Comparison of ENCODE assay signal across 1 cellular context in the genomic region with DNA sequence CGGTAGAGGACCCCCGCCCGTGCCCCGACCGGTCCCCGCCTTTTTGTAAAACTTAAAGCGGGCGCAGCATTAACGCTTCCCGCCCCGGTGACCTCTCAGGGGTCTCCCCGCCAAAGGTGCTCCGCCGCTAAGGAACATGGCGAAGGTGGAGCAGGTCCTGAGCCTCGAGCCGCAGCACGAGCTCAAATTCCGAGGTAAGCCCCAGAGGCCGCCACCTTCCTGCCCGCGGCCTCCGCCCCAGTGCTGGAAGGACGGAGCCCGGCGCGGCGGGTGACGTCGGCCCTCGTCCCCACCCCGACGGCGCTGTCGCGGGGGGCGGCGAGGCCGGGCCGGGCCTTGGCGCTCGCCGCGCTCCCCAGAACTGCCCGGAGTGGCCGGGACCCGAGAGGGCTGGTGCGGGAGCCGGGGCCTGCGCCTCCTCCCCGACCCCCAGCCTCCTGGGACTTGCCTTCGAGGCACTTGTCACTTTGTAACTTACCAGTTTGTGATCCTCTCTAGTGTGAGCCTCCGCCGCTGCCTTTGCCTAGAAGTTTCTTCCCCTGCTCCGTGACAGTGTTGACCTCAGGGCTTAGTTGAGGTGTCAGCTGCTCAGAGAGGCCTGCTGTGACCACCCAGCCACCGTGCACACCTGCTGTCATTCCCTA.
TF ChIP-seq lines count a peak whose summit lies in the region.

No MANE protein-coding gene starts in this region.

TF ChIP-seq in K562, 482 proteins besides CTCF, POLR2A, EP300 and RAD21 (continued from another document and continues in another):
- TF ChIP-seq, protein P1, sequence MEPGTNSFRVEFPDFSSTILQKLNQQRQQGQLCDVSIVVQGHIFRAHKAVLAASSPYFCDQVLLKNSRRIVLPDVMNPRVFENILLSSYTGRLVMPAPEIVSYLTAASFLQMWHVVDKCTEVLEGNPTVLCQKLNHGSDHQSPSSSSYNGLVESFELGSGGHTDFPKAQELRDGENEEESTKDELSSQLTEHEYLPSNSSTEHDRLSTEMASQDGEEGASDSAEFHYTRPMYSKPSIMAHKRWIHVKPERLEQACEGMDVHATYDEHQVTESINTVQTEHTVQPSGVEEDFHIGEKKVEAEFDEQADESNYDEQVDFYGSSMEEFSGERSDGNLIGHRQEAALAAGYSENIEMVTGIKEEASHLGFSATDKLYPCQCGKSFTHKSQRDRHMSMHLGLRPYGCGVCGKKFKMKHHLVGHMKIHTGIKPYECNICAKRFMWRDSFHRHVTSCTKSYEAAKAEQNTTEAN (CRISPR knock-in tag; IDR thresholded peaks at IDR 0.05) = no peak
- TF ChIP-seq MECOM (CRISPR knock-in tag; IDR thresholded peaks at IDR 0.05) (no peak), ZNF140 (CRISPR knock-in tag; IDR thresholded peaks at IDR 0.05) (no peak), ZNF124 (CRISPR knock-in tag; IDR thresholded peaks at IDR 0.05) (no peak), KLF6 (CRISPR knock-in tag; IDR thresholded peaks at IDR 0.05; ENCODE audit: borderline replicate concordance) (no peak), BACH1 (tag; IDR thresholded peaks at IDR 0.05) (no peak), ZNF766 (CRISPR knock-in tag; conservative IDR thresholded peaks at IDR 0.05) (no peak), CBFA2T2 (conservative IDR thresholded peaks at IDR 0.05) (no peak), PRPF4 (IDR thresholded peaks at IDR 0.05; ENCODE audit: insufficient read depth, low read depth, low read length, poor library complexity, severe bottlenecking) (no peak), HDAC8 (tag; IDR thresholded peaks at IDR 0.05) (no peak; the same call in 1 of the 2 replicates), ATF7 (IDR thresholded peaks at IDR 0.05) (no peak), GABPA (tag; conservative IDR thresholded peaks at IDR 0.05; ENCODE audit: low read depth) (peak; percentile 31; the same call in 1 of the 2 replicates), EWSR1 (IDR thresholded peaks at IDR 0.05; ENCODE audit: borderline replicate concordance, low read depth, partially characterized antibody) (no peak), ARNT (IDR thresholded peaks at IDR 0.05) (no peak), DIDO1 (tag; IDR thresholded peaks at IDR 0.05; ENCODE audit: low read depth) (no peak), PTTG1 (tag; IDR thresholded peaks at IDR 0.05; ENCODE audit: low read depth) (no peak), ARID2 (IDR thresholded peaks at IDR 0.05) (no peak), MAFF (IDR thresholded peaks at IDR 0.05; ENCODE audit: low read length) (no peak), TCFL5 (CRISPR knock-in tag; conservative IDR thresholded peaks at IDR 0.05) (no peak), SREBF1 (IDR thresholded peaks at IDR 0.05; ENCODE audit: borderline replicate concordance, low read depth, low read length) (no peak), PPARD (CRISPR knock-in tag; IDR thresholded peaks at IDR 0.05) (no peak), SMARCC2 (IDR thresholded peaks at IDR 0.05; ENCODE audit: low read depth) (no peak), ZNF316 (IDR thresholded peaks at IDR 0.05) (no peak), FOXK2 (conservative IDR thresholded peaks at IDR 0.05 in 1 of 2, IDR thresholded peaks at IDR 0.05 in 1 of 2; ENCODE audit: low read depth in 2 of 2) (no peak), ESRRB (CRISPR knock-in tag; IDR thresholded peaks at IDR 0.05; ENCODE audit: borderline replicate concordance) (no peak), HDAC1 (IDR thresholded peaks at IDR 0.05) (peak in 1 of 2 experiments; percentile 22; a peak in 1 of 4 replicates), FIP1L1 (IDR thresholded peaks at IDR 0.05; ENCODE audit: low read depth, low read length, poor library complexity, severe bottlenecking) (peak; percentile 66), CCNT2 (IDR thresholded peaks at IDR 0.05; ENCODE audit: borderline replicate concordance, extremely low read depth, insufficient read length, low read depth, low read length) (no peak)
- TF ChIP-seq, protein P2, sequence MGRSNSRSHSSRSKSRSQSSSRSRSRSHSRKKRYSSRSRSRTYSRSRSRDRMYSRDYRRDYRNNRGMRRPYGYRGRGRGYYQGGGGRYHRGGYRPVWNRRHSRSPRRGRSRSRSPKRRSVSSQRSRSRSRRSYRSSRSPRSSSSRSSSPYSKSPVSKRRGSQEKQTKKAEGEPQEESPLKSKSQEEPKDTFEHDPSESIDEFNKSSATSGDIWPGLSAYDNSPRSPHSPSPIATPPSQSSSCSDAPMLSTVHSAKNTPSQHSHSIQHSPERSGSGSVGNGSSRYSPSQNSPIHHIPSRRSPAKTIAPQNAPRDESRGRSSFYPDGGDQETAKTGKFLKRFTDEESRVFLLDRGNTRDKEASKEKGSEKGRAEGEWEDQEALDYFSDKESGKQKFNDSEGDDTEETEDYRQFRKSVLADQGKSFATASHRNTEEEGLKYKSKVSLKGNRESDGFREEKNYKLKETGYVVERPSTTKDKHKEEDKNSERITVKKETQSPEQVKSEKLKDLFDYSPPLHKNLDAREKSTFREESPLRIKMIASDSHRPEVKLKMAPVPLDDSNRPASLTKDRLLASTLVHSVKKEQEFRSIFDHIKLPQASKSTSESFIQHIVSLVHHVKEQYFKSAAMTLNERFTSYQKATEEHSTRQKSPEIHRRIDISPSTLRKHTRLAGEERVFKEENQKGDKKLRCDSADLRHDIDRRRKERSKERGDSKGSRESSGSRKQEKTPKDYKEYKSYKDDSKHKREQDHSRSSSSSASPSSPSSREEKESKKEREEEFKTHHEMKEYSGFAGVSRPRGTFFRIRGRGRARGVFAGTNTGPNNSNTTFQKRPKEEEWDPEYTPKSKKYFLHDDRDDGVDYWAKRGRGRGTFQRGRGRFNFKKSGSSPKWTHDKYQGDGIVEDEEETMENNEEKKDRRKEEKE (IDR thresholded peaks at IDR 0.05; ENCODE audit: borderline replicate concordance in 1 of 2, control insufficient read depth in 1 of 2, low read depth in 2 of 2, low read length in 1 of 2) = no peak
- TF ChIP-seq, protein P3, sequence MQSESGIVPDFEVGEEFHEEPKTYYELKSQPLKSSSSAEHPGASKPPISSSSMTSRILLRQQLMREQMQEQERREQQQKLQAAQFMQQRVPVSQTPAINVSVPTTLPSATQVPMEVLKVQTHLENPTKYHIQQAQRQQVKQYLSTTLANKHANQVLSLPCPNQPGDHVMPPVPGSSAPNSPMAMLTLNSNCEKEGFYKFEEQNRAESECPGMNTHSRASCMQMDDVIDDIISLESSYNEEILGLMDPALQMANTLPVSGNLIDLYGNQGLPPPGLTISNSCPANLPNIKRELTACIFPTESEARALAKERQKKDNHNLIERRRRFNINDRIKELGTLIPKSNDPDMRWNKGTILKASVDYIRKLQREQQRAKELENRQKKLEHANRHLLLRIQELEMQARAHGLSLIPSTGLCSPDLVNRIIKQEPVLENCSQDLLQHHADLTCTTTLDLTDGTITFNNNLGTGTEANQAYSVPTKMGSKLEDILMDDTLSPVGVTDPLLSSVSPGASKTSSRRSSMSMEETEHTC (IDR thresholded peaks at IDR 0.05) = no peak
- TF ChIP-seq, protein P4, sequence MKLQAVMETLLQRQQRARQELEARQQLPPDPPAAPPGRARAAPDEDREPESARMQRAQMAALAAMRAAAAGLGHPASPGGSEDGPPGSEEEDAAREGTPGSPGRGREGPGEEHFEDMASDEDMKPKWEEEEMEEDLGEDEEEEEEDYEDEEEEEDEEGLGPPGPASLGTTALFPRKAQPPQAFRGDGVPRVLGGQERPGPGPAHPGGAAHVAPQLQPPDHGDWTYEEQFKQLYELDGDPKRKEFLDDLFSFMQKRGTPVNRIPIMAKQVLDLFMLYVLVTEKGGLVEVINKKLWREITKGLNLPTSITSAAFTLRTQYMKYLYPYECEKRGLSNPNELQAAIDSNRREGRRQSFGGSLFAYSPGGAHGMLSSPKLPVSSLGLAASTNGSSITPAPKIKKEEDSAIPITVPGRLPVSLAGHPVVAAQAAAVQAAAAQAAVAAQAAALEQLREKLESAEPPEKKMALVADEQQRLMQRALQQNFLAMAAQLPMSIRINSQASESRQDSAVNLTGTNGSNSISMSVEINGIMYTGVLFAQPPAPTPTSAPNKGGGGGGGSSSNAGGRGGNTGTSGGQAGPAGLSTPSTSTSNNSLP (IDR thresholded peaks at IDR 0.05; ENCODE audit: borderline replicate concordance, low read depth, low read length) = no peak
- TF ChIP-seq, protein P5, sequence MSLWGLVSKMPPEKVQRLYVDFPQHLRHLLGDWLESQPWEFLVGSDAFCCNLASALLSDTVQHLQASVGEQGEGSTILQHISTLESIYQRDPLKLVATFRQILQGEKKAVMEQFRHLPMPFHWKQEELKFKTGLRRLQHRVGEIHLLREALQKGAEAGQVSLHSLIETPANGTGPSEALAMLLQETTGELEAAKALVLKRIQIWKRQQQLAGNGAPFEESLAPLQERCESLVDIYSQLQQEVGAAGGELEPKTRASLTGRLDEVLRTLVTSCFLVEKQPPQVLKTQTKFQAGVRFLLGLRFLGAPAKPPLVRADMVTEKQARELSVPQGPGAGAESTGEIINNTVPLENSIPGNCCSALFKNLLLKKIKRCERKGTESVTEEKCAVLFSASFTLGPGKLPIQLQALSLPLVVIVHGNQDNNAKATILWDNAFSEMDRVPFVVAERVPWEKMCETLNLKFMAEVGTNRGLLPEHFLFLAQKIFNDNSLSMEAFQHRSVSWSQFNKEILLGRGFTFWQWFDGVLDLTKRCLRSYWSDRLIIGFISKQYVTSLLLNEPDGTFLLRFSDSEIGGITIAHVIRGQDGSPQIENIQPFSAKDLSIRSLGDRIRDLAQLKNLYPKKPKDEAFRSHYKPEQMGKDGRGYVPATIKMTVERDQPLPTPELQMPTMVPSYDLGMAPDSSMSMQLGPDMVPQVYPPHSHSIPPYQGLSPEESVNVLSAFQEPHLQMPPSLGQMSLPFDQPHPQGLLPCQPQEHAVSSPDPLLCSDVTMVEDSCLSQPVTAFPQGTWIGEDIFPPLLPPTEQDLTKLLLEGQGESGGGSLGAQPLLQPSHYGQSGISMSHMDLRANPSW (CRISPR knock-in tag; IDR thresholded peaks at IDR 0.05) = 0 out of 2 replicates have a peak, but pooled peaks have one; percentile 36
- TF ChIP-seq, protein P6, sequence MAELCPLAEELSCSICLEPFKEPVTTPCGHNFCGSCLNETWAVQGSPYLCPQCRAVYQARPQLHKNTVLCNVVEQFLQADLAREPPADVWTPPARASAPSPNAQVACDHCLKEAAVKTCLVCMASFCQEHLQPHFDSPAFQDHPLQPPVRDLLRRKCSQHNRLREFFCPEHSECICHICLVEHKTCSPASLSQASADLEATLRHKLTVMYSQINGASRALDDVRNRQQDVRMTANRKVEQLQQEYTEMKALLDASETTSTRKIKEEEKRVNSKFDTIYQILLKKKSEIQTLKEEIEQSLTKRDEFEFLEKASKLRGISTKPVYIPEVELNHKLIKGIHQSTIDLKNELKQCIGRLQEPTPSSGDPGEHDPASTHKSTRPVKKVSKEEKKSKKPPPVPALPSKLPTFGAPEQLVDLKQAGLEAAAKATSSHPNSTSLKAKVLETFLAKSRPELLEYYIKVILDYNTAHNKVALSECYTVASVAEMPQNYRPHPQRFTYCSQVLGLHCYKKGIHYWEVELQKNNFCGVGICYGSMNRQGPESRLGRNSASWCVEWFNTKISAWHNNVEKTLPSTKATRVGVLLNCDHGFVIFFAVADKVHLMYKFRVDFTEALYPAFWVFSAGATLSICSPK (IDR thresholded peaks at IDR 0.05; ENCODE audit: borderline replicate concordance) = no peak
- TF ChIP-seq, protein P7, sequence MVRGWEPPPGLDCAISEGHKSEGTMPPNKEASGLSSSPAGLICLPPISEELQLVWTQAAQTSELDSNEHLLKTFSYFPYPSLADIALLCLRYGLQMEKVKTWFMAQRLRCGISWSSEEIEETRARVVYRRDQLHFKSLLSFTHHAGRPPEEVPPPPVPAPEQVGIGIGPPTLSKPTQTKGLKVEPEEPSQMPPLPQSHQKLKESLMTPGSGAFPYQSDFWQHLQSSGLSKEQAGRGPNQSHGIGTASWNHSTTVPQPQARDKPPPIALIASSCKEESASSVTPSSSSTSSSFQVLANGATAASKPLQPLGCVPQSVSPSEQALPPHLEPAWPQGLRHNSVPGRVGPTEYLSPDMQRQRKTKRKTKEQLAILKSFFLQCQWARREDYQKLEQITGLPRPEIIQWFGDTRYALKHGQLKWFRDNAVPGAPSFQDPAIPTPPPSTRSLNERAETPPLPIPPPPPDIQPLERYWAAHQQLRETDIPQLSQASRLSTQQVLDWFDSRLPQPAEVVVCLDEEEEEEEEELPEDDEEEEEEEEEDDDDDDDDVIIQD (CRISPR knock-in tag; IDR thresholded peaks at IDR 0.05) = no peak
- TF ChIP-seq, protein P8, sequence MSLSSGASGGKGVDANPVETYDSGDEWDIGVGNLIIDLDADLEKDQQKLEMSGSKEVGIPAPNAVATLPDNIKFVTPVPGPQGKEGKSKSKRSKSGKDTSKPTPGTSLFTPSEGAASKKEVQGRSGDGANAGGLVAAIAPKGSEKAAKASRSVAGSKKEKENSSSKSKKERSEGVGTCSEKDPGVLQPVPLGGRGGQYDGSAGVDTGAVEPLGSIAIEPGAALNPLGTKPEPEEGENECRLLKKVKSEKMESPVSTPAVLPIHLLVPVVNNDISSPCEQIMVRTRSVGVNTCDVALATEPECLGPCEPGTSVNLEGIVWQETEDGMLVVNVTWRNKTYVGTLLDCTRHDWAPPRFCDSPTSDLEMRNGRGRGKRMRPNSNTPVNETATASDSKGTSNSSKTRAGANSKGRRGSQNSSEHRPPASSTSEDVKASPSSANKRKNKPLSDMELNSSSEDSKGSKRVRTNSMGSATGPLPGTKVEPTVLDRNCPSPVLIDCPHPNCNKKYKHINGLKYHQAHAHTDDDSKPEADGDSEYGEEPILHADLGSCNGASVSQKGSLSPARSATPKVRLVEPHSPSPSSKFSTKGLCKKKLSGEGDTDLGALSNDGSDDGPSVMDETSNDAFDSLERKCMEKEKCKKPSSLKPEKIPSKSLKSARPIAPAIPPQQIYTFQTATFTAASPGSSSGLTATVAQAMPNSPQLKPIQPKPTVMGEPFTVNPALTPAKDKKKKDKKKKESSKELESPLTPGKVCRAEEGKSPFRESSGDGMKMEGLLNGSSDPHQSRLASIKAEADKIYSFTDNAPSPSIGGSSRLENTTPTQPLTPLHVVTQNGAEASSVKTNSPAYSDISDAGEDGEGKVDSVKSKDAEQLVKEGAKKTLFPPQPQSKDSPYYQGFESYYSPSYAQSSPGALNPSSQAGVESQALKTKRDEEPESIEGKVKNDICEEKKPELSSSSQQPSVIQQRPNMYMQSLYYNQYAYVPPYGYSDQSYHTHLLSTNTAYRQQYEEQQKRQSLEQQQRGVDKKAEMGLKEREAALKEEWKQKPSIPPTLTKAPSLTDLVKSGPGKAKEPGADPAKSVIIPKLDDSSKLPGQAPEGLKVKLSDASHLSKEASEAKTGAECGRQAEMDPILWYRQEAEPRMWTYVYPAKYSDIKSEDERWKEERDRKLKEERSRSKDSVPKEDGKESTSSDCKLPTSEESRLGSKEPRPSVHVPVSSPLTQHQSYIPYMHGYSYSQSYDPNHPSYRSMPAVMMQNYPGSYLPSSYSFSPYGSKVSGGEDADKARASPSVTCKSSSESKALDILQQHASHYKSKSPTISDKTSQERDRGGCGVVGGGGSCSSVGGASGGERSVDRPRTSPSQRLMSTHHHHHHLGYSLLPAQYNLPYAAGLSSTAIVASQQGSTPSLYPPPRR (CRISPR knock-in tag; IDR thresholded peaks at IDR 0.05; ENCODE audit: borderline replicate concordance) = no peak
- TF ChIP-seq, protein P9, sequence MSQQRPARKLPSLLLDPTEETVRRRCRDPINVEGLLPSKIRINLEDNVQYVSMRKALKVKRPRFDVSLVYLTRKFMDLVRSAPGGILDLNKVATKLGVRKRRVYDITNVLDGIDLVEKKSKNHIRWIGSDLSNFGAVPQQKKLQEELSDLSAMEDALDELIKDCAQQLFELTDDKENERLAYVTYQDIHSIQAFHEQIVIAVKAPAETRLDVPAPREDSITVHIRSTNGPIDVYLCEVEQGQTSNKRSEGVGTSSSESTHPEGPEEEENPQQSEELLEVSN (IDR thresholded peaks at IDR 0.05; ENCODE audit: borderline replicate concordance in 1 of 2, extremely low read depth in 1 of 2, insufficient read depth in 1 of 2, insufficient read length in 1 of 2, low read depth in 1 of 2, low read length in 1 of 2, poor library complexity in 1 of 2, severe bottlenecking in 1 of 2) = peak; percentile 47 to 49
